ENCODE assay signal across 1 cellular context in the genomic region with DNA sequence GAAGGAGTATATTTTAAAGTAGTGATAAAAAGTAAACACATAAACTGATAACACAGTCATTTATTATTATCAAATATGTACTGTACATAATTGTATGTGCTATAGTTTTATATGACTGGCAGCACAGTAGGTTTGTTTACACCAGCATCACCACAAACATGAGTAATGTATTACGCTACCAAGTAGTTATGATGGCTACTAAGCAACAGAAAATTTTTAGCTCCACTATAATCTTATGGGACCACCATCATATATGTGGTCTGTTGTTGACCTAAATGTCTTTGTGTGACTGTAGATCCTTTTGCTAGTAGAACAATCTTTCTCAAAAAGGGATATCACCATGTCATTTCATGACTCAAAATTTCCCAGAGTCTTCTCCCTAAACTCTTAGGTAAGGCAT.
TF ChIP-seq lines count a peak whose summit lies in the region.

No MANE protein-coding gene starts in this region.

TF ChIP-seq in GM23338, 12 proteins besides CTCF, POLR2A, EP300 and RAD21:
- TF ChIP-seq, protein P1, sequence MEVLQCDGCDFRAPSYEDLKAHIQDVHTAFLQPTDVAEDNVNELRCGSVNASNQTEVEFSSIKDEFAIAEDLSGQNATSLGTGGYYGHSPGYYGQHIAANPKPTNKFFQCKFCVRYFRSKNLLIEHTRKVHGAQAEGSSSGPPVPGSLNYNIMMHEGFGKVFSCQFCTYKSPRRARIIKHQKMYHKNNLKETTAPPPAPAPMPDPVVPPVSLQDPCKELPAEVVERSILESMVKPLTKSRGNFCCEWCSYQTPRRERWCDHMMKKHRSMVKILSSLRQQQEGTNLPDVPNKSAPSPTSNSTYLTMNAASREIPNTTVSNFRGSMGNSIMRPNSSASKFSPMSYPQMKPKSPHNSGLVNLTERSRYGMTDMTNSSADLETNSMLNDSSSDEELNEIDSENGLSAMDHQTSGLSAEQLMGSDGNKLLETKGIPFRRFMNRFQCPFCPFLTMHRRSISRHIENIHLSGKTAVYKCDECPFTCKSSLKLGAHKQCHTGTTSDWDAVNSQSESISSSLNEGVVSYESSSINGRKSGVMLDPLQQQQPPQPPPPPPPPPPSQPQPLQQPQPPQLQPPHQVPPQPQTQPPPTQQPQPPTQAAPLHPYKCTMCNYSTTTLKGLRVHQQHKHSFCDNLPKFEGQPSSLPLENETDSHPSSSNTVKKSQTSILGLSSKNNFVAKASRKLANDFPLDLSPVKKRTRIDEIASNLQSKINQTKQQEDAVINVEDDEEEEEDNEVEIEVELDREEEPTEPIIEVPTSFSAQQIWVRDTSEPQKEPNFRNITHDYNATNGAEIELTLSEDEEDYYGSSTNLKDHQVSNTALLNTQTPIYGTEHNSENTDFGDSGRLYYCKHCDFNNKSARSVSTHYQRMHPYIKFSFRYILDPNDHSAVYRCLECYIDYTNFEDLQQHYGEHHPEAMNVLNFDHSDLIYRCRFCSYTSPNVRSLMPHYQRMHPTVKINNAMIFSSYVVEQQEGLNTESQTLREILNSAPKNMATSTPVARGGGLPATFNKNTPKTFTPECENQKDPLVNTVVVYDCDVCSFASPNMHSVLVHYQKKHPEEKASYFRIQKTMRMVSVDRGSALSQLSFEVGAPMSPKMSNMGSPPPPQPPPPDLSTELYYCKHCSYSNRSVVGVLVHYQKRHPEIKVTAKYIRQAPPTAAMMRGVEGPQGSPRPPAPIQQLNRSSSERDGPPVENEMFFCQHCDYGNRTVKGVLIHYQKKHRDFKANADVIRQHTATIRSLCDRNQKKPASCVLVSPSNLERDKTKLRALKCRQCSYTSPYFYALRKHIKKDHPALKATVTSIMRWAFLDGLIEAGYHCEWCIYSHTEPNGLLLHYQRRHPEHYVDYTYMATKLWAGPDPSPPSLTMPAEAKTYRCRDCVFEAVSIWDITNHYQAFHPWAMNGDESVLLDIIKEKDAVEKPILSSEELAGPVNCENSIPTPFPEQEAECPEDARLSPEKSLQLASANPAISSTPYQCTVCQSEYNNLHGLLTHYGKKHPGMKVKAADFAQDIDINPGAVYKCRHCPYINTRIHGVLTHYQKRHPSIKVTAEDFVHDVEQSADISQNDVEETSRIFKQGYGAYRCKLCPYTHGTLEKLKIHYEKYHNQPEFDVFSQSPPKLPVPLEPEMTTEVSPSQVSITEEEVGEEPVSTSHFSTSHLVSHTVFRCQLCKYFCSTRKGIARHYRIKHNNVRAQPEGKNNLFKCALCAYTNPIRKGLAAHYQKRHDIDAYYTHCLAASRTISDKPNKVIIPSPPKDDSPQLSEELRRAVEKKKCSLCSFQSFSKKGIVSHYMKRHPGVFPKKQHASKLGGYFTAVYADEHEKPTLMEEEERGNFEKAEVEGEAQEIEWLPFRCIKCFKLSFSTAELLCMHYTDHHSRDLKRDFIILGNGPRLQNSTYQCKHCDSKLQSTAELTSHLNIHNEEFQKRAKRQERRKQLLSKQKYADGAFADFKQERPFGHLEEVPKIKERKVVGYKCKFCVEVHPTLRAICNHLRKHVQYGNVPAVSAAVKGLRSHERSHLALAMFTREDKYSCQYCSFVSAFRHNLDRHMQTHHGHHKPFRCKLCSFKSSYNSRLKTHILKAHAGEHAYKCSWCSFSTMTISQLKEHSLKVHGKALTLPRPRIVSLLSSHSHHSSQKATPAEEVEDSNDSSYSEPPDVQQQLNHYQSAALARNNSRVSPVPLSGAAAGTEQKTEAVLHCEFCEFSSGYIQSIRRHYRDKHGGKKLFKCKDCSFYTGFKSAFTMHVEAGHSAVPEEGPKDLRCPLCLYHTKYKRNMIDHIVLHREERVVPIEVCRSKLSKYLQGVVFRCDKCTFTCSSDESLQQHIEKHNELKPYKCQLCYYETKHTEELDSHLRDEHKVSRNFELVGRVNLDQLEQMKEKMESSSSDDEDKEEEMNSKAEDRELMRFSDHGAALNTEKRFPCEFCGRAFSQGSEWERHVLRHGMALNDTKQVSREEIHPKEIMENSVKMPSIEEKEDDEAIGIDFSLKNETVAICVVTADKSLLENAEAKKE (CRISPR knock-in tag; IDR thresholded peaks at IDR 0.05), result no peak
- no peak for TF ChIP-seq EZH2 (IDR thresholded peaks at IDR 0.05; ENCODE audit: low read depth, unreplicated experiment)
- TF ChIP-seq JUNB (IDR thresholded peaks at IDR 0.05; ENCODE audit: unreplicated experiment), result no peak
- TF ChIP-seq STAT1 (IDR thresholded peaks at IDR 0.05; ENCODE audit: unreplicated experiment), result no peak
- no peak for TF ChIP-seq ZNF114 (CRISPR knock-in tag; IDR thresholded peaks at IDR 0.05)
- TF ChIP-seq CREB1 (CRISPR knock-in tag; IDR thresholded peaks at IDR 0.05; ENCODE audit: low read depth), result no peak
- TF ChIP-seq, protein P2, sequence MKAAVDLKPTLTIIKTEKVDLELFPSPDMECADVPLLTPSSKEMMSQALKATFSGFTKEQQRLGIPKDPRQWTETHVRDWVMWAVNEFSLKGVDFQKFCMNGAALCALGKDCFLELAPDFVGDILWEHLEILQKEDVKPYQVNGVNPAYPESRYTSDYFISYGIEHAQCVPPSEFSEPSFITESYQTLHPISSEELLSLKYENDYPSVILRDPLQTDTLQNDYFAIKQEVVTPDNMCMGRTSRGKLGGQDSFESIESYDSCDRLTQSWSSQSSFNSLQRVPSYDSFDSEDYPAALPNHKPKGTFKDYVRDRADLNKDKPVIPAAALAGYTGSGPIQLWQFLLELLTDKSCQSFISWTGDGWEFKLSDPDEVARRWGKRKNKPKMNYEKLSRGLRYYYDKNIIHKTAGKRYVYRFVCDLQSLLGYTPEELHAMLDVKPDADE (IDR thresholded peaks at IDR 0.05), result no peak
- TF ChIP-seq EZH2phosphoT487 (IDR thresholded peaks at IDR 0.05; ENCODE audit: unreplicated experiment), result no peak
- TF ChIP-seq NANOG (IDR thresholded peaks at IDR 0.05; ENCODE audit: borderline replicate concordance), result no peak
- TF ChIP-seq POLR2AphosphoS5 (IDR thresholded peaks at IDR 0.05; ENCODE audit: low read depth), result no peak
- no peak for TF ChIP-seq ZNF331 (CRISPR knock-in tag; IDR thresholded peaks at IDR 0.05; ENCODE audit: low read depth)
- TF ChIP-seq, protein P3, sequence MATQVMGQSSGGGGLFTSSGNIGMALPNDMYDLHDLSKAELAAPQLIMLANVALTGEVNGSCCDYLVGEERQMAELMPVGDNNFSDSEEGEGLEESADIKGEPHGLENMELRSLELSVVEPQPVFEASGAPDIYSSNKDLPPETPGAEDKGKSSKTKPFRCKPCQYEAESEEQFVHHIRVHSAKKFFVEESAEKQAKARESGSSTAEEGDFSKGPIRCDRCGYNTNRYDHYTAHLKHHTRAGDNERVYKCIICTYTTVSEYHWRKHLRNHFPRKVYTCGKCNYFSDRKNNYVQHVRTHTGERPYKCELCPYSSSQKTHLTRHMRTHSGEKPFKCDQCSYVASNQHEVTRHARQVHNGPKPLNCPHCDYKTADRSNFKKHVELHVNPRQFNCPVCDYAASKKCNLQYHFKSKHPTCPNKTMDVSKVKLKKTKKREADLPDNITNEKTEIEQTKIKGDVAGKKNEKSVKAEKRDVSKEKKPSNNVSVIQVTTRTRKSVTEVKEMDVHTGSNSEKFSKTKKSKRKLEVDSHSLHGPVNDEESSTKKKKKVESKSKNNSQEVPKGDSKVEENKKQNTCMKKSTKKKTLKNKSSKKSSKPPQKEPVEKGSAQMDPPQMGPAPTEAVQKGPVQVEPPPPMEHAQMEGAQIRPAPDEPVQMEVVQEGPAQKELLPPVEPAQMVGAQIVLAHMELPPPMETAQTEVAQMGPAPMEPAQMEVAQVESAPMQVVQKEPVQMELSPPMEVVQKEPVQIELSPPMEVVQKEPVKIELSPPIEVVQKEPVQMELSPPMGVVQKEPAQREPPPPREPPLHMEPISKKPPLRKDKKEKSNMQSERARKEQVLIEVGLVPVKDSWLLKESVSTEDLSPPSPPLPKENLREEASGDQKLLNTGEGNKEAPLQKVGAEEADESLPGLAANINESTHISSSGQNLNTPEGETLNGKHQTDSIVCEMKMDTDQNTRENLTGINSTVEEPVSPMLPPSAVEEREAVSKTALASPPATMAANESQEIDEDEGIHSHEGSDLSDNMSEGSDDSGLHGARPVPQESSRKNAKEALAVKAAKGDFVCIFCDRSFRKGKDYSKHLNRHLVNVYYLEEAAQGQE (IDR thresholded peaks at IDR 0.05; ENCODE audit: unreplicated experiment), result no peak
